ENCODE assay signal across 16 cellular contexts in the genomic region with DNA sequence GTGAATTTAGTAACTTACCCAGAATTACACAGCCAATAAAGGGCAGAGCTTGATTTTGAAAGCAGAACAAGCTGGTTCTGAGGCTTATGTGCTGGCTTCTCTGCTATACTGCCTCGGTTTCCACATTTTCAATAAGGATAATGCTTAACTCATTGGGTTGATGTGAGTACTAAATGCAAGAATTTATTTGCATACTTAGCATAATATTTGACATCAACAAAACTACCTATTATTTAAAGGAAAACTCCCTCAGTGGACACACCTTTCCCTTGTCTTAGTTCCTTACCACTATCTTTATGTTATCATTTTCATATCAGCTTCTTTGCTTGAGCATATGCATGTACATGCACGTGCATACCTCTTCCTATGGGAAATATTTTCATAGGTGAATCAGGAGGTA. TPM values are rescaled to one million over a fixed set of nuclear protein-coding genes. Genes with fewer than 3 reads are reported as not detected.
"Had no signal": no experiment of that assay in that cellular context is flagged by ENCODE, and none has a peak within 500 bp of the region (broad histone marks: within the 10 kb centered on the region; RNA-seq: fewer than 3 reads in every experiment).

No MANE protein-coding gene starts in this region.

- H3K36me3 ChIP-seq: tibial artery, uterus had no signal

- H3K4me3 ChIP-seq: tibial artery, uterus had no signal

- ATAC-seq: activated CD8-positive, alpha-beta T cell treated with anti-CD3 and anti-CD28 coated beads for 36 hours; activated T-helper 17 cell treated with anti-CD3 and anti-CD28 coated beads, Interleukin-2, amount 50 U/mL, for 72 hours; left lobe of liver; natural killer cell treated with Interleukin-12 subunit alpha and Interleukin-12 subunit beta and Interleukin-15 and Interleukin-18, amount 100 ng/mL, for 72 hours had no signal

- H3K9me3 ChIP-seq: tibial artery, uterus had no signal

- H3K27ac ChIP-seq: tibial artery, uterus had no signal

- DNase-seq: activated CD4-positive, alpha-beta T cell treated with anti-CD3 and anti-CD28 coated beads, Interleukin-2, amount 10 ng/mL, durations not matched to agents 24 days and 14 days; activated CD8-positive, alpha-beta T cell treated with anti-CD3 and anti-CD28 coated beads for 36 hours; activated naive CD4-positive, alpha-beta T cell treated with Interleukin-2 at 50 U/mL for 16 hours; activated T-cell treated with anti-CD3 and anti-CD28 coated beads, Interleukin-2, amount 50 U/mL, for 1 hour; cerebellar nuclear complex; effector memory CD4-positive, alpha-beta T cell; foreskin fibroblast; islet precursor cell; occipital lobe; stimulated activated CD8-positive, alpha-beta memory T cell treated with anti-CD3 and anti-CD28 coated beads, Interleukin-4, amount 100 ng/mL, for 48 hours; stimulated activated naive CD4-positive, alpha-beta T cell; tibial artery; uterus had no signal

RNA-seq across cellular contexts. Expression of gene TGFA, which starts 3.0 kb away (rescaled TPM):
- total RNA-seq: activated CD4-positive, alpha-beta T cell treated with anti-CD3 and anti-CD28 coated beads, Interleukin-2, amount 10 ng/mL, durations not matched to agents 24 days and 14 days had no signal
